Comparison of ENCODE assay signal across 2 cellular contexts in genomic region chr17:27403480-27404005, GRCh38.
TF ChIP-seq lines count a peak whose summit lies in the region.

No MANE protein-coding gene starts in this region.

TF ChIP-seq in GM23338, 12 proteins besides CTCF, POLR2A, EP300 and RAD21:
- TF ChIP-seq REST (IDR thresholded peaks at IDR 0.05; ENCODE audit: unreplicated experiment) = no peak
- no peak for TF ChIP-seq EZH2phosphoT487 (IDR thresholded peaks at IDR 0.05; ENCODE audit: unreplicated experiment)
- no peak for TF ChIP-seq CREB1 (CRISPR knock-in tag; IDR thresholded peaks at IDR 0.05; ENCODE audit: low read depth)
- TF ChIP-seq ETS1 (IDR thresholded peaks at IDR 0.05) = no peak
- no peak for TF ChIP-seq ZNF114 (CRISPR knock-in tag; IDR thresholded peaks at IDR 0.05)
- no peak for TF ChIP-seq EZH2 (IDR thresholded peaks at IDR 0.05; ENCODE audit: low read depth, unreplicated experiment)
- TF ChIP-seq NANOG (IDR thresholded peaks at IDR 0.05; ENCODE audit: borderline replicate concordance) = no peak

TF ChIP-seq in K562, 482 proteins besides CTCF, POLR2A, EP300 and RAD21 (continued from another document and continues in another):
- TF ChIP-seq RREB1 (CRISPR knock-in tag; IDR thresholded peaks at IDR 0.05) = no peak
- no peak for TF ChIP-seq TEAD1 (CRISPR knock-in tag; IDR thresholded peaks at IDR 0.05)
- TF ChIP-seq TAF15 (IDR thresholded peaks at IDR 0.05; ENCODE audit: low read depth, low read length) = no peak
- no peak for TF ChIP-seq RBM34 (IDR thresholded peaks at IDR 0.05; ENCODE audit: borderline replicate concordance, insufficient read depth, low read length)
- TF ChIP-seq RFX7 (CRISPR knock-in tag; IDR thresholded peaks at IDR 0.05) = no peak
- TF ChIP-seq RNF219 (CRISPR knock-in tag; IDR thresholded peaks at IDR 0.05) = no peak
- TF ChIP-seq ELF1 (tag; IDR thresholded peaks at IDR 0.05) = no peak
- TF ChIP-seq THRAP3 (IDR thresholded peaks at IDR 0.05; ENCODE audit: borderline replicate concordance) = no peak
- peak; percentile 78 for TF ChIP-seq NFE2 (IDR thresholded peaks at IDR 0.05; ENCODE audit: low read depth)
- peak; percentile 27; the same call in 1 of the 2 replicates for TF ChIP-seq ATF7 (IDR thresholded peaks at IDR 0.05)
- TF ChIP-seq ELK3 (CRISPR knock-in tag; IDR thresholded peaks at IDR 0.05) = no peak
- TF ChIP-seq DPF2 (IDR thresholded peaks at IDR 0.05) = peak; percentile 69
- TF ChIP-seq NONO (IDR thresholded peaks at IDR 0.05; ENCODE audit: low read depth in 2 of 2, low read length in 1 of 2) = no peak
- peak; percentile 88; the same call in 1 of the 2 replicates for TF ChIP-seq CTBP1 (IDR thresholded peaks at IDR 0.05; ENCODE audit: borderline replicate concordance)
- TF ChIP-seq ATF4 (CRISPR knock-in tag; IDR thresholded peaks at IDR 0.05) = peak; percentile 55
- TF ChIP-seq CBFA2T2 (conservative IDR thresholded peaks at IDR 0.05) = no peak
- peak; percentile 56; the same call in 1 of the 2 replicates for TF ChIP-seq ATF3 (IDR thresholded peaks at IDR 0.05)
- TF ChIP-seq ATF3 (CRISPR knock-in tag; conservative IDR thresholded peaks at IDR 0.05) = no peak
- TF ChIP-seq FOSL1 (tag; conservative IDR thresholded peaks at IDR 0.05) = 0 out of 2 replicates have a peak, but pooled peaks have one; percentile 28
- peak; percentile 42 for TF ChIP-seq CBFA2T3 (IDR thresholded peaks at IDR 0.05)
- TF ChIP-seq IRF9 (tag; IDR thresholded peaks at IDR 0.05) = no peak
- TF ChIP-seq IRF1 (CRISPR knock-in tag; IDR thresholded peaks at IDR 0.05; ENCODE audit: borderline replicate concordance) = no peak
- no peak for TF ChIP-seq ZNF740 (CRISPR knock-in tag; IDR thresholded peaks at IDR 0.05)
- no peak for TF ChIP-seq ZNF740 (tag; IDR thresholded peaks at IDR 0.05)
- TF ChIP-seq ZNF197 (CRISPR knock-in tag; IDR thresholded peaks at IDR 0.05; ENCODE audit: low read depth) = no peak
- no peak for TF ChIP-seq ZNF583 (CRISPR knock-in tag; IDR thresholded peaks at IDR 0.05)
- TF ChIP-seq NR2C2 (CRISPR knock-in tag; IDR thresholded peaks at IDR 0.05) = no peak
- TF ChIP-seq NR2C2 (tag; IDR thresholded peaks at IDR 0.05) = peak; percentile 19; the same call in 1 of the 2 replicates
- TF ChIP-seq ARID3A (IDR thresholded peaks at IDR 0.05; ENCODE audit: borderline replicate concordance, low read depth, low read length) = no peak
- TF ChIP-seq ZNF12 (CRISPR knock-in tag; IDR thresholded peaks at IDR 0.05) = no peak
